ENCODE assay signal across 9 cellular contexts in genomic region chr18:77208969-77209368, GRCh38. TPM values are rescaled to one million over a fixed set of nuclear protein-coding genes. Genes with fewer than 3 reads are reported as not detected.
DNase-seq lines count a peak whose midpoint lies in the region; ATAC-seq and TF ChIP-seq lines count a peak whose summit lies in the region.
"Had no signal": no experiment of that assay in that cellular context is flagged by ENCODE, and none has a peak within 500 bp of the region (broad histone marks: within the 10 kb centered on the region; RNA-seq: fewer than 3 reads in every experiment).

No MANE protein-coding gene starts in this region.

- peak overlapping the region; percentile 80 to 96 (median 95) for H3K4me3 Mint-ChIP-seq in CD4-positive, alpha-beta memory T cell
- peak overlapping the region; percentile 80 to 91 (median 87) for H3K4me3 Mint-ChIP-seq in T-cell
- H3K4me3 Mint-ChIP-seq: neural crest cell had no signal

- no peaks in the 10 kb centered on the region for H3K9me3 ChIP-seq in CD4-positive, alpha-beta memory T cell (ENCODE audit: control insufficient read depth in 1 of 2, low read length in 2 of 2)

- no peaks in the 10 kb centered on the region for H3K27me3 ChIP-seq in CD4-positive, alpha-beta memory T cell (ENCODE audit: insufficient read depth, low read length)

- no peaks in the 10 kb centered on the region for H3K36me3 ChIP-seq in CD4-positive, alpha-beta memory T cell (ENCODE audit: insufficient read depth, low read length)

- peaks cover 0 to 4% of the 10 kb centered on the region in 2 donors for H3K27me3 Mint-ChIP-seq in CD4-positive, alpha-beta memory T cell
- no peaks in the 10 kb centered on the region for H3K27me3 Mint-ChIP-seq in T-cell

- peak overlapping the region; percentile 63 for H3K27ac ChIP-seq in CD4-positive, alpha-beta memory T cell (ENCODE audit: low read depth, low read length)
- H3K27ac ChIP-seq in skin epidermis = peak overlapping the region in 17 of 21 experiments; percentile 6 to 86 (median 63)

- intact Hi-C loops in CD4-positive, alpha-beta memory T cell (cut with micrococcal nuclease) = loop anchor here (5.0 to 10.0 kb wide), 3 partner anchors 102 to 384 kb away; partner anchors contain the start of gene ZNF236

- H3K4me3 ChIP-seq in CD4-positive, alpha-beta memory T cell (ENCODE audit: low read length in 2 of 2) = peak overlapping the region; percentile 32 to 64
- H3K4me3 ChIP-seq in fibroblast of pulmonary artery (replicated peaks; ENCODE audit: low read depth, low read length) = peak overlapping the region; percentile 13
- H3K4me3 ChIP-seq in skin epidermis = peak overlapping the region in 5 of 7 experiments; percentile 3 to 15 (median 8)

- H3K4me1 Mint-ChIP-seq in CD4-positive, alpha-beta memory T cell = peaks cover 29 to 52% (median 41%) of the 10 kb centered on the region in 4 donors
- H3K4me1 Mint-ChIP-seq in T-cell = peaks cover 47 to 52% (median 48%) of the 10 kb centered on the region in 3 donors

- DNase-seq in CD4-positive, alpha-beta memory T cell = peak in 4 of 5 donors; percentile 38 to 54 (median 54)
- DNase-seq in T-cell (peak in 10 of 34 experiments; percentile 4 to 28 (median 10)), fibroblast of pulmonary artery (ENCODE audit: low read depth) (peak; percentile 74), amniotic stem cell (lab: John Stamatoyannopoulos, UW) (no peak), NCI-H345 (lab: John Stamatoyannopoulos, UW) (no peak)

- POLR2A ChIA-PET in CD4-positive, alpha-beta memory T cell (lab: Charles Lee; ENCODE audit: partially characterized antibody) = interaction anchor here (1.0 to 3.9 kb wide), 6 partner anchors 8 to 209 kb away, joined by 3 to 21 read pairs (median 5); partner anchors contain the start of gene MBP
- POLR2A ChIA-PET in T-cell (lab: Charles Lee) = interaction anchor here in 1 of 2 donors (0.6 kb wide), 1 partner anchor 123 kb away, joined by 5 read pairs; no protein-coding TSS in a partner anchor

- peak; percentile 70 for ATAC-seq in GM19043 (IDR thresholded peaks at IDR 0.05; ENCODE audit: low read depth, unreplicated experiment)
- peak; percentile 76 for ATAC-seq in HG03159 (IDR thresholded peaks at IDR 0.05; ENCODE audit: unreplicated experiment)
- ATAC-seq in T-cell (replicated peaks in 1 of 4) = peak; percentile 68 to 80 (median 72)

- H3K36me3 Mint-ChIP-seq in CD4-positive, alpha-beta memory T cell = no peaks in the 10 kb centered on the region
- H3K36me3 Mint-ChIP-seq in T-cell = no peaks in the 10 kb centered on the region

- H3K4me1 ChIP-seq in CD4-positive, alpha-beta memory T cell (ENCODE audit: insufficient read depth, low read length) = peaks cover 37% of the 10 kb centered on the region

- peak overlapping the region; percentile 87 to 98 (median 96) for H3K27ac Mint-ChIP-seq in CD4-positive, alpha-beta memory T cell
- peak overlapping the region; percentile 97 to 98 for H3K27ac Mint-ChIP-seq in T-cell

- no peaks in the 10 kb centered on the region for H3K9me3 Mint-ChIP-seq in CD4-positive, alpha-beta memory T cell
- no peaks in the 10 kb centered on the region for H3K9me3 Mint-ChIP-seq in T-cell
- H3K9me3 Mint-ChIP-seq: neural crest cell had no signal

- TF ChIP-seq CTCF in fibroblast of pulmonary artery (IDR thresholded peaks at IDR 0.05; ENCODE audit: low read length, missing control alignments) = no peak

- CTCF ChIA-PET in CD4-positive, alpha-beta memory T cell (lab: Charles Lee; ENCODE audit: partially characterized antibody) = interaction anchor here (0.7 to 8.2 kb wide), 5 partner anchors 108 to 209 kb away, joined by 3 to 88 read pairs (median 28); no protein-coding TSS in a partner anchor
- CTCF ChIA-PET in T-cell (lab: Charles Lee) = interaction anchor here (0.6 to 1.8 kb wide), 4 partner anchors 9 to 205 kb away, joined by 3 to 6 read pairs (median 4); no protein-coding TSS in a partner anchor

RNA-seq across cellular contexts. Expression of gene GALR1, which starts 40.7 kb away (rescaled TPM):
- total RNA-seq in CD4-positive, alpha-beta memory T cell = not detected
- polyA plus RNA-seq in CD4-positive, alpha-beta memory T cell = not detected
- not detected for total RNA-seq in T-cell
- total RNA-seq: neural crest cell had no signal

Comparison
In these comparisons a context has a peak if more than half of its experiments do, and no peak if none do; other contexts are left out.
1. DNase-seq: peak in CD4-positive, alpha-beta memory T cell (4 of 5) and fibroblast of pulmonary artery (single experiment); none in amniotic stem cell (single experiment) and NCI-H345 (single experiment).
2. Peak in every context shown above with its lines, with median percentiles within 50 percentile points of each other: H3K4me3 ChIP-seq and ATAC-seq.